ENCODE assay signal across 1 cellular context in genomic region chr11:93288767-93289166, GRCh38.
TF ChIP-seq lines count a peak whose summit lies in the region.

No MANE protein-coding gene starts in this region.

TF ChIP-seq in GM23338, 12 proteins besides CTCF, POLR2A, EP300 and RAD21 (continued from another document):
- no peak for TF ChIP-seq REST (IDR thresholded peaks at IDR 0.05; ENCODE audit: unreplicated experiment)
